Comparison of ENCODE assay signal across 1 cellular context in the genomic region with DNA sequence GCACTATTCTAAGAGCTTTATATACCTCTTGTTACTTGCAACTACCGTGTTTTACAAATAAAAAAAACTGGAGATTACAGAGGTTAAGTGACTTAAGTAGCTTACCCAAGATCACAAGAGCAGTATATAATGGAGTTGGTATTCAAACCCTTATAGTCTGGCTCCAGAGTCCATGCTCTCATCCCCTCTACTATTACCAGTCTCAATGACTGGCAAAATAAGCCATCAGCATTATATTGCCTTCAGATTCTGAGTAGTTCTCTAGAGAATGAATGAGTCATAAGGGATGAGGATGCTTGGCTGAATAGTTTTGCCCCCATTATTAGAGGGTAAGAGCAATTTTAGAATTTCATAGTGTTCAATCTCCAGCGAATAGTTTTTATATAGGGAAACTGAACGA.
TF ChIP-seq lines count a peak whose summit lies in the region.

No MANE protein-coding gene starts in this region.

TF ChIP-seq in GM23338, 12 proteins besides CTCF, POLR2A, EP300 and RAD21:
- no peak for TF ChIP-seq REST (IDR thresholded peaks at IDR 0.05; ENCODE audit: unreplicated experiment)
- no peak for TF ChIP-seq ETS1 (IDR thresholded peaks at IDR 0.05)
- TF ChIP-seq ZNF114 (CRISPR knock-in tag; IDR thresholded peaks at IDR 0.05): no peak
- TF ChIP-seq CREB1 (CRISPR knock-in tag; IDR thresholded peaks at IDR 0.05; ENCODE audit: low read depth): no peak
